Comparison of ENCODE assay signal across 8 cellular contexts in the genomic region with DNA sequence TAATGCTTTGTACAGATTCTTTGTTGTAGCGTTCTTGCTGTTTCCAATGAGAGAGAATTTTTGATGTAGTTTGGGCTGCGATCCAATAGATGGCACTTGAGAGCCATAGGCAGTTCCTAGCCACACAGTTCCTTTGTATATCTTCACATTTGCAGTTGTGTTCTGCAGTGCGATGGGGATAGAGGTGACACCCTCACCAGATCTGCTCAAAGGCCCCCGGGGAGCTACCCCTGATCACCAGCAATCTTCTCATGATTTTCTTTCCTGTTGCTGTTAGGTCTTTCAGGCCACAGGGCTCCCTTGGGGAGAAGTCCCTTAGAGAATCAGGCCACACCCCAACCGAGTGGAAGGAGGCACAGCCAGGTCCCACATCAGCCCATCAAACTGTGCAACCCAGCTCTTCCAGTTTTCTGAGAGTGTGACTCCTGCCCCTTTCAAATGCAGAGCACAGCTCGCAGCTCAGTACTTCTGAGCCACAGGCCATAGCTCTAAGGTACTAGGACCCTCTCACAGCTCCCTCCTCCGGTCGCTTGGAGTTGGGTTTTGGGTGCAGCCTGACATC.
DNase-seq lines count a peak whose midpoint lies in the region; ATAC-seq and TF ChIP-seq lines count a peak whose summit lies in the region.

No MANE protein-coding gene starts in this region.

- no peaks in the 10 kb centered on the region for H3K36me3 Mint-ChIP-seq in stimulated activated effector memory CD8-positive, alpha-beta T cell treated with anti-CD3 and anti-CD28 coated beads, Interleukin-12 subunit alpha, Interleukin-12 subunit beta, amount 100 ng/mL, for 72 hours

- no peak overlapping the region for H3K27ac ChIP-seq in HL-60 (replicated peaks)

- no peak overlapping the region for H3K4me3 Mint-ChIP-seq in stimulated activated effector memory CD8-positive, alpha-beta T cell treated with anti-CD3 and anti-CD28 coated beads, Interleukin-12 subunit alpha, Interleukin-12 subunit beta, amount 100 ng/mL, for 72 hours

- no peaks in the 10 kb centered on the region for H3K4me1 Mint-ChIP-seq in stimulated activated effector memory CD8-positive, alpha-beta T cell treated with anti-CD3 and anti-CD28 coated beads, Interleukin-12 subunit alpha, Interleukin-12 subunit beta, amount 100 ng/mL, for 72 hours

- H3K27me3 ChIP-seq in HL-60 (ENCODE audit: insufficient read depth, poor library complexity, severe bottlenecking), result no peaks in the 10 kb centered on the region

- no peak overlapping the region for H3K27ac Mint-ChIP-seq in stimulated activated effector memory CD8-positive, alpha-beta T cell treated with anti-CD3 and anti-CD28 coated beads, Interleukin-12 subunit alpha, Interleukin-12 subunit beta, amount 100 ng/mL, for 72 hours

- H3K4me3 ChIP-seq in HL-60 (replicated peaks; ENCODE audit: insufficient read depth, low read length), result no peak overlapping the region

- ATAC-seq in GM21515 (IDR thresholded peaks at IDR 0.05; ENCODE audit: unreplicated experiment) (peak; percentile 85), HG03196 (IDR thresholded peaks at IDR 0.05; ENCODE audit: unreplicated experiment) (no peak)
- ATAC-seq in stimulated activated effector memory CD8-positive, alpha-beta T cell treated with anti-CD3 and anti-CD28 coated beads, Interleukin-12 subunit alpha, Interleukin-12 subunit beta, amount 100 ng/mL, for 72 hours, result peak; percentile 44

- H3K9me3 Mint-ChIP-seq in stimulated activated effector memory CD8-positive, alpha-beta T cell treated with anti-CD3 and anti-CD28 coated beads, Interleukin-12 subunit alpha, Interleukin-12 subunit beta, amount 100 ng/mL, for 72 hours, result no peaks in the 10 kb centered on the region

- peak in 1 of 2 experiments; percentile 18 for DNase-seq in HL-60 (ENCODE audit: low read depth in 1 of 2, low spot score in 1 of 2)
- peak; percentile 46 for DNase-seq in RPMI8226
- DNase-seq in foreskin melanocyte, result peak; percentile 50
- DNase-seq in stimulated activated effector memory CD8-positive, alpha-beta T cell treated with anti-CD3 and anti-CD28 coated beads, Interleukin-12 subunit alpha, Interleukin-12 subunit beta, amount 100 ng/mL, for 72 hours (ENCODE audit: low spot score in 2 of 2), result no peak
- no peak for DNase-seq in activated CD8-positive, alpha-beta memory T cell treated with anti-CD3 and anti-CD28 coated beads for 24 hours

- peak; percentile 86 for TF ChIP-seq CTCF in GM12873 (IDR thresholded peaks at IDR 0.05; ENCODE audit: insufficient read depth, low read depth, low read length, missing control alignments)
- peak; percentile 36 for TF ChIP-seq CTCF in HL-60 (IDR thresholded peaks at IDR 0.05; ENCODE audit: insufficient read depth, low read length)

Comparison
In these comparisons a context has a peak if more than half of its experiments do, and no peak if none do; other contexts are left out.
1. DNase-seq: peak in RPMI8226 (single experiment) and foreskin melanocyte (single experiment); none in stimulated activated effector memory CD8-positive, alpha-beta T cell treated with anti-CD3 and anti-CD28 coated beads, Interleukin-12 subunit alpha, Interleukin-12 subunit beta, amount 100 ng/mL, for 72 hours (0 of 2) and activated CD8-positive, alpha-beta memory T cell treated with anti-CD3 and anti-CD28 coated beads for 24 hours (single experiment).